Comparison of ENCODE assay signal across 12 cellular contexts in the genomic region with DNA sequence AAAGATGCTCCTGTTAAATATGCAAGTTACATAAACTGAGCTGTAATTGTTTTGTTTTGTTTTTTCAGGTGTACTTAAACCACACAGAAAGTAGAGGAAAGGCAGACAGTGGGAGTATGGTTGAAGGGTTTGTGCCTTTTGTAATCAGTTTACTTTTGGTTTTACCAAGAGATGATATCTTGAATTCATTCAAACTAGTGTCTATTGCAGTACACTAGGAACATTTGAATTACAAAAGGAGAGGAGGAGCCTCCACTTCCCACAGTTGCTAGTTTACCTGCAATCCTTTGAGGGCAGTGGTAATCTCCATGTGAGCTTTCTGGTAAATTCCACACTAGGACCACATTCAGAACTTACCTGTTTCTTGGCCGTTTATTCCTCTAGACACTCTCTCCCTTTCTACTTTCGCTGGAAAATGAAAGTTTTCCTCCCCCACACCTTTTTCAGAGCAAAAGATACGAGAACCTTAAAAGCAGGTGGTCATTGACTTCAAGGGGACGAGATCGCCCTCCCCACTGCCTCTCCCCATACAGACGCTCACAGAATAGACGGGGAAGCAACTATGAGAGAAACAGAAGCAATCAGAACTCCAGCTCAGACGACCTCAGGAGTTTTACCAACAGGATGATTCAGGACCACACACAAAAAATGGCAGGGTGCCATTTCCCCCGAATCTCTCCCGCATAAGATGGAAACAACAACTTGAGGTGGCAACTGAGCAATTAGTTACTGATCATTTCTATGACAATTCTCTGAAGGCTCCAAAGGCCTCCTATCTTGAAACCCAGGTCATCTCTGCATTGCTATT. TPM values are rescaled to one million over a fixed set of nuclear protein-coding genes. Genes with fewer than 3 reads are reported as not detected.
DNase-seq lines count a peak whose midpoint lies in the region; ATAC-seq, FAIRE-seq and TF ChIP-seq lines count a peak whose summit lies in the region.
"Had no signal": no experiment of that assay in that cellular context is flagged by ENCODE, and none has a peak within 500 bp of the region (broad histone marks: within the 10 kb centered on the region; RNA-seq: fewer than 3 reads in every experiment).

No MANE protein-coding gene starts in this region.

- H2AFZ ChIP-seq in HepG2 (ENCODE audit: low read length) (no peak overlapping the region), keratinocyte (ENCODE audit: control insufficient read depth, low read length) (peak overlapping the region; percentile 76)

- POLR2A ChIA-PET in HepG2 (lab: Yijun Ruan, JAX): no interaction called here
- POLR2A ChIA-PET in activated CD4-positive, alpha-beta memory T cell treated with anti-CD3 and anti-CD28 coated beads, Interleukin-2, amount 10 ng/mL, durations not matched to agents 7 days and 5 days (lab: Charles Lee): interaction anchor here (0.7 kb wide), 1 partner anchor 19 kb away, joined by 3 read pairs; no protein-coding TSS in a partner anchor

- no peaks in the 10 kb centered on the region for H3K9me3 ChIP-seq in liver (ENCODE audit: control insufficient read depth in 4 of 4, low read length in 3 of 4)
- H3K9me3 ChIP-seq in HepG2 (ENCODE audit: low read length): no peaks in the 10 kb centered on the region
- no peaks in the 10 kb centered on the region for H3K9me3 ChIP-seq in keratinocyte (ENCODE audit: control insufficient read depth, low read depth, low read length)
- no peaks in the 10 kb centered on the region for H3K9me3 ChIP-seq in vagina

- dilution Hi-C loops in keratinocyte (cut with MboI; ENCODE audit: extremely low pct_ligation_motif_present, low sequenced_read_pairs): no loop called here

- H3K4me1 ChIP-seq in liver (ENCODE audit: control insufficient read depth in 4 of 4, insufficient read depth in 4 of 4, low read length in 3 of 4): peaks cover 5 to 52% (median 12%) of the 10 kb centered on the region in 4 donors
- peaks cover 21% of the 10 kb centered on the region for H3K4me1 ChIP-seq in HepG2 (ENCODE audit: insufficient read depth, low read length)
- H3K4me1 ChIP-seq in keratinocyte (ENCODE audit: control insufficient read depth, extremely low read depth, insufficient read depth, low read length): peaks cover 49% of the 10 kb centered on the region
- H3K4me1 ChIP-seq in vagina: peaks cover 12% of the 10 kb centered on the region

- CTCF ChIA-PET in HepG2 (lab: Yijun Ruan, JAX; ENCODE audit: low intra/inter-chr PET ratio, low total read pairs): no interaction called here
- CTCF ChIA-PET in activated CD4-positive, alpha-beta memory T cell treated with anti-CD3 and anti-CD28 coated beads, Interleukin-2, amount 10 ng/mL, durations not matched to agents 7 days and 5 days (lab: Charles Lee): no interaction called here

- H3K27ac Mint-ChIP-seq in activated CD4-positive, alpha-beta memory T cell treated with anti-CD3 and anti-CD28 coated beads, Interleukin-2, amount 10 ng/mL, durations not matched to agents 7 days and 5 days: no peak overlapping the region
- no peak overlapping the region for H3K27ac Mint-ChIP-seq in stimulated activated naive CD8-positive, alpha-beta T cell treated with anti-CD3 and anti-CD28 coated beads, Interleukin-15, amount 100 ng/mL, for 72 hours

- TF ChIP-seq POLR2A in HepG2 (IDR thresholded peaks at IDR 0.05; ENCODE audit: insufficient read depth in 1 of 2, low read depth in 2 of 2, low read length in 2 of 2) (no peak), vagina (IDR thresholded peaks at IDR 0.05) (no peak)

- ATAC-seq in HepG2: no peak
- ATAC-seq in stimulated activated naive CD8-positive, alpha-beta T cell treated with anti-CD3 and anti-CD28 coated beads, Interleukin-15, amount 100 ng/mL, for 72 hours: no peak
- ATAC-seq: left ventricle myocardium superior had no signal

- TF ChIP-seq CTCF in liver (IDR thresholded peaks at IDR 0.05; ENCODE audit: low read depth, low read length, missing input control): no peak
- no peak for TF ChIP-seq CTCF in HepG2 (CRISPR knock-in tag; IDR thresholded peaks at IDR 0.05)
- no peak for TF ChIP-seq CTCF in keratinocyte (optimal IDR thresholded peaks at IDR 0.05 in 1 of 3, IDR thresholded peaks at IDR 0.05 in 1 of 3, conservative IDR thresholded peaks at IDR 0.05 in 1 of 3; ENCODE audit: extremely low read depth in 1 of 3, insufficient read depth in 2 of 3, low read length in 3 of 3)
- TF ChIP-seq CTCF in vagina (IDR thresholded peaks at IDR 0.05): no peak

- 31% methylated on average over 10 of the region's 10 CpGs for whole genome bisulfite sequencing in liver
- WGBS in HepG2 (ENCODE audit: low lambda C conversion rate): 58% methylated on average over 10 of the region's 10 CpGs

- H3K36me3 ChIP-seq in liver (ENCODE audit: control insufficient read depth in 4 of 4, insufficient read depth in 3 of 4, low read depth in 1 of 4, low read length in 3 of 4): no peaks in the 10 kb centered on the region
- H3K36me3 ChIP-seq in HepG2 (replicated peaks in 1 of 2; ENCODE audit: control insufficient read depth in 1 of 2, insufficient read depth in 2 of 2, low read length in 2 of 2): no peaks in the 10 kb centered on the region
- no peaks in the 10 kb centered on the region for H3K36me3 ChIP-seq in keratinocyte (ENCODE audit: control insufficient read depth in 2 of 2, extremely low read depth in 1 of 2, insufficient read depth in 2 of 2, low read length in 2 of 2)
- no peaks in the 10 kb centered on the region for H3K36me3 ChIP-seq in vagina

- intact Hi-C loops in HepG2 (cut with micrococcal nuclease; ENCODE audit: unreplicated experiment) (no loop called here), vagina (cut with DNase I) (no loop called here)

- TF ChIP-seq EP300 in HepG2 (IDR thresholded peaks at IDR 0.05; ENCODE audit: low read depth in 2 of 2, low read length in 2 of 2): no peak
- no peak for TF ChIP-seq EP300 in HepG2 (CRISPR knock-in tag; IDR thresholded peaks at IDR 0.05; ENCODE audit: borderline replicate concordance)

- DNase-seq in HepG2 (ENCODE audit: low spot score) (no peak), keratinocyte (ENCODE audit: low read depth, low spot score) (no peak), vagina (ENCODE audit: extremely low spot score in 2 of 2) (no peak), HuH-7 (ENCODE audit: low spot score) (no peak), NCI-H2081 (lab: John Stamatoyannopoulos, UW) (no peak)
- DNase-seq in activated CD4-positive, alpha-beta memory T cell treated with anti-CD3 and anti-CD28 coated beads, Interleukin-2, amount 10 ng/mL, durations not matched to agents 7 days and 5 days: no peak
- no peak for DNase-seq in stimulated activated naive CD8-positive, alpha-beta T cell treated with anti-CD3 and anti-CD28 coated beads, Interleukin-15, amount 100 ng/mL, for 72 hours
- DNase-seq: activated CD8-positive, alpha-beta memory T cell treated with anti-CD3 and anti-CD28 coated beads for 24 hours; cortex of kidney; left ventricle myocardium superior; stimulated activated CD4-positive, alpha-beta T cell treated with anti-CD3 and anti-CD28 coated beads, Interleukin-2, amount 100 ng/mL, for 48 hours had no signal

- H4K20me1 ChIP-seq in HepG2 (ENCODE audit: insufficient read depth, low read length) (no peaks in the 10 kb centered on the region), keratinocyte (ENCODE audit: control insufficient read depth, extremely low read depth, insufficient read depth, low read length) (no peaks in the 10 kb centered on the region)

- H3K4me2 ChIP-seq in HepG2 (ENCODE audit: low read depth, low read length): no peak overlapping the region
- peak overlapping the region; percentile 99 for H3K4me2 ChIP-seq in keratinocyte (ENCODE audit: control insufficient read depth, extremely low read depth, insufficient read depth, low read depth, low read length)

- in situ Hi-C loops in HepG2 (cut with HindIII; ENCODE audit: extremely low pct_ligation_motif_present, low pct_unique_long_range_greater_than_20kb): no loop called here

- H3K79me2 ChIP-seq in HepG2 (ENCODE audit: insufficient read depth, low read length): no peaks in the 10 kb centered on the region
- peaks cover 25% of the 10 kb centered on the region for H3K79me2 ChIP-seq in keratinocyte (ENCODE audit: control insufficient read depth, insufficient read depth, low read length)

- H3K4me3 ChIP-seq in liver (ENCODE audit: low read depth in 1 of 3, low read length in 3 of 3) (peak overlapping the region; percentile 37 to 83 (median 42)), HepG2 (replicated peaks in 1 of 3; ENCODE audit: insufficient read depth in 1 of 3, low read depth in 2 of 3, low read length in 3 of 3) (no peak overlapping the region), keratinocyte (ENCODE audit: control insufficient read depth in 2 of 3, extremely low read depth in 1 of 3, insufficient read depth in 2 of 3, low read depth in 1 of 3, low read length in 3 of 3) (peak overlapping the region in 2 of 3 experiments; percentile 91 to 93), vagina (peak overlapping the region; percentile 20 to 22)

- H3K9me1 ChIP-seq in keratinocyte (ENCODE audit: control insufficient read depth, extremely low read depth, insufficient read depth, low read length): no peaks in the 10 kb centered on the region

- peaks cover 8% of the 10 kb centered on the region for H3K36me3 Mint-ChIP-seq in activated CD4-positive, alpha-beta memory T cell treated with anti-CD3 and anti-CD28 coated beads, Interleukin-2, amount 10 ng/mL, durations not matched to agents 7 days and 5 days (ENCODE audit: low read depth)

- peaks cover 57% of the 10 kb centered on the region for H3K4me1 Mint-ChIP-seq in activated CD4-positive, alpha-beta memory T cell treated with anti-CD3 and anti-CD28 coated beads, Interleukin-2, amount 10 ng/mL, durations not matched to agents 7 days and 5 days
- peaks cover 48% of the 10 kb centered on the region for H3K4me1 Mint-ChIP-seq in stimulated activated naive CD8-positive, alpha-beta T cell treated with anti-CD3 and anti-CD28 coated beads, Interleukin-15, amount 100 ng/mL, for 72 hours

- H3K27ac ChIP-seq in liver (ENCODE audit: low read depth in 1 of 2, low read length in 2 of 2) (peak overlapping the region; percentile 29 to 43), HepG2 (ENCODE audit: extremely low read length, insufficient read depth, low read length) (no peak overlapping the region), keratinocyte (ENCODE audit: control insufficient read depth, insufficient read depth, low read length) (peak overlapping the region; percentile 91), vagina (no peak overlapping the region)

- peak overlapping the region; percentile 27 for H3K4me3 Mint-ChIP-seq in activated CD4-positive, alpha-beta memory T cell treated with anti-CD3 and anti-CD28 coated beads, Interleukin-2, amount 10 ng/mL, durations not matched to agents 7 days and 5 days
- peak overlapping the region in 1 of 2 donors; percentile 7 for H3K4me3 Mint-ChIP-seq in stimulated activated naive CD8-positive, alpha-beta T cell treated with anti-CD3 and anti-CD28 coated beads, Interleukin-15, amount 100 ng/mL, for 72 hours

- H3K9ac ChIP-seq in liver (ENCODE audit: low read depth in 1 of 2, low read length in 2 of 2) (peak overlapping the region; percentile 18 to 96), HepG2 (ENCODE audit: insufficient read depth, low read depth, low read length) (no peak overlapping the region), keratinocyte (ENCODE audit: control insufficient read depth, extremely low read depth, insufficient read depth, low read length) (peak overlapping the region; percentile 75)

- no peak for FAIRE-seq in HepG2 (lab: Jason Lieb, UNC)
- peak; percentile 67 for FAIRE-seq in keratinocyte (lab: Jason Lieb, UNC)

- TF ChIP-seq RAD21 in liver (IDR thresholded peaks at IDR 0.05) (no peak), HepG2 (CRISPR knock-in tag; IDR thresholded peaks at IDR 0.05) (no peak)

- H3K9me3 Mint-ChIP-seq in activated CD4-positive, alpha-beta memory T cell treated with anti-CD3 and anti-CD28 coated beads, Interleukin-2, amount 10 ng/mL, durations not matched to agents 7 days and 5 days: peaks cover 4% of the 10 kb centered on the region
- H3K9me3 Mint-ChIP-seq in stimulated activated naive CD8-positive, alpha-beta T cell treated with anti-CD3 and anti-CD28 coated beads, Interleukin-15, amount 100 ng/mL, for 72 hours: peaks cover 0 to 5% of the 10 kb centered on the region in 2 donors

- peaks cover 56% of the 10 kb centered on the region for H3K27me3 Mint-ChIP-seq in activated CD4-positive, alpha-beta memory T cell treated with anti-CD3 and anti-CD28 coated beads, Interleukin-2, amount 10 ng/mL, durations not matched to agents 7 days and 5 days
- H3K27me3 Mint-ChIP-seq in stimulated activated naive CD8-positive, alpha-beta T cell treated with anti-CD3 and anti-CD28 coated beads, Interleukin-15, amount 100 ng/mL, for 72 hours: peaks cover 63% of the 10 kb centered on the region

- no peaks in the 10 kb centered on the region for H3K27me3 ChIP-seq in liver (ENCODE audit: control insufficient read depth in 4 of 4, insufficient read depth in 4 of 4, low read length in 3 of 4)
- H3K27me3 ChIP-seq in HepG2 (ENCODE audit: control insufficient read depth in 1 of 2, insufficient read depth in 2 of 2, low read length in 2 of 2): peaks cover 1 to 34% of the 10 kb centered on the region in 2 experiments; a peak in 3 of 5 replicates
- no peaks in the 10 kb centered on the region for H3K27me3 ChIP-seq in keratinocyte (ENCODE audit: control insufficient read depth, extremely low read depth, insufficient read depth, low read length)
- H3K27me3 ChIP-seq in vagina: no peaks in the 10 kb centered on the region

- BruUV-seq in HepG2 (replicated peaks; lab: Mats Ljungman, UMichigan): no TSS peak

RNA-seq across cellular contexts. Expression of a gene that starts 3.3 kb away (rescaled TPM):
- total RNA-seq in liver: 10 to 100 TPM; 24.7 to 81.2 TPM
- polyA plus RNA-seq in liver: 10 to 100 TPM; 16.5 to 24.8 TPM
- total RNA-seq in HepG2 (2016; rRNA removed; fragmentation: Illumina TruSeq; extraction: Trizol): 2.5 and 3.9 TPM in 2 replicates
- 0.20 and 0.26 TPM in 2 replicates for total RNA-seq in HepG2 (2016; cell fraction: cytosol; rRNA removed; fragmentation: Illumina TruSeq; extraction: Trizol; ENCODE audit: low read depth)
- total RNA-seq in HepG2 (2016; cell fraction: insoluble cytoplasmic fraction; rRNA removed; fragmentation: Illumina TruSeq; extraction: Trizol): 2.2 and 3.2 TPM in 2 replicates
- 0.90 and 0.96 TPM in 2 replicates for total RNA-seq in HepG2 (2016; cell fraction: membrane; rRNA removed; fragmentation: Illumina TruSeq; extraction: Trizol)
- total RNA-seq in HepG2 (2016; cell fraction: nucleus; rRNA removed; fragmentation: Illumina TruSeq; extraction: Trizol): 1.5 and 1.6 TPM in 2 replicates
- 1.2 and 2.0 TPM in 2 replicates for polyA plus RNA-seq in HepG2 (2011; rRNA removed)
- 1.8 and 2.5 TPM in 2 replicates for polyA plus RNA-seq in HepG2 (2011; cell fraction: cytosol; rRNA removed)
- polyA plus RNA-seq in HepG2 (2011; cell fraction: nucleus; rRNA removed): 2.0 and 3.4 TPM in 2 replicates
- polyA plus RNA-seq in HepG2 (2012): 2.9 and 3.1 TPM in 2 replicates
- 0.06 and 0.08 TPM in 2 replicates for polyA plus RNA-seq in HepG2 (2016; cell fraction: cytosol; fragmentation: Illumina TruSeq; extraction: Trizol; ENCODE audit: low read depth)
- 2.9 and 4.7 TPM in 2 replicates for polyA plus RNA-seq in HepG2 (2016; cell fraction: insoluble cytoplasmic fraction; fragmentation: Illumina TruSeq; extraction: Trizol; ENCODE audit: low read depth)
- 0.32 and 0.45 TPM in 2 replicates for polyA plus RNA-seq in HepG2 (2016; cell fraction: membrane; fragmentation: Illumina TruSeq; extraction: Trizol; ENCODE audit: low read depth)
- 1.5 TPM in 2 replicates for polyA plus RNA-seq in HepG2 (2016; cell fraction: nucleus; fragmentation: Illumina TruSeq; extraction: Trizol; ENCODE audit: insufficient read depth, low read depth)
- 9.8 and 38.2 TPM in 2 replicates for polyA minus RNA-seq in HepG2 (2011; rRNA and poly(A)+ RNA removed; ENCODE audit: low replicate concordance)
- polyA minus RNA-seq in HepG2 (2011; cell fraction: cytosol; rRNA and poly(A)+ RNA removed): 2.9 and 3.0 TPM in 2 replicates
- 1.8 and 2.9 TPM in 2 replicates for polyA minus RNA-seq in HepG2 (2011; cell fraction: nucleus; rRNA and poly(A)+ RNA removed)
- 1 to 10 TPM; 2.1 to 2.2 TPM for total RNA-seq in activated CD4-positive, alpha-beta memory T cell treated with anti-CD3 and anti-CD28 coated beads, Interleukin-2, amount 10 ng/mL, durations not matched to agents 7 days and 5 days
- 6.8 to 7.2 TPM (median 6.9 TPM) in 3 replicates for polyA plus RNA-seq in keratinocyte
- 7.9 TPM for polyA plus RNA-seq in keratinocyte (2011; ENCODE audit: low read depth)
- polyA plus RNA-seq in keratinocyte (2011; cell fraction: cytosol; rRNA removed): 4.2 and 5.2 TPM in 2 replicates
- polyA plus RNA-seq in keratinocyte (2011; cell fraction: nucleus; rRNA removed): 7.4 and 7.7 TPM in 2 replicates
- 6.4 and 11.4 TPM in 2 replicates for polyA plus RNA-seq in keratinocyte (2012; ENCODE audit: low replicate concordance)
- polyA minus RNA-seq in keratinocyte: 9.4 to 13.8 TPM (median 11.7 TPM) in 3 replicates
- polyA minus RNA-seq in keratinocyte (2011; cell fraction: cytosol; rRNA and poly(A)+ RNA removed): 12.3 TPM
- polyA minus RNA-seq in keratinocyte (2011; cell fraction: nucleus; rRNA and poly(A)+ RNA removed): 15.2 and 15.6 TPM in 2 replicates
- total RNA-seq in vagina: 61.1 TPM

Comparison
In these comparisons a context has a peak if more than half of its experiments do, and no peak if none do; other contexts are left out.
1. H3K27ac ChIP-seq: peak in liver (2 of 2) and keratinocyte (single experiment); none in HepG2 (single experiment) and vagina (single experiment).
2. H3K4me3 ChIP-seq: peak in liver (3 of 3), keratinocyte (2 of 3) and vagina (2 of 2); none in HepG2 (0 of 3).
3. RNA of a gene that starts 3.3 kb away (total RNA-seq): 24.7 to 81.2 TPM in liver and 61.1 TPM in vagina (single experiment); 0.20 to 3.9 TPM in HepG2 and 2.1 to 2.2 TPM in activated CD4-positive, alpha-beta memory T cell treated with anti-CD3 and anti-CD28 coated beads, Interleukin-2, amount 10 ng/mL, durations not matched to agents 7 days and 5 days; every median in the first group is over 4 times any median in the second.